In the genomic region with DNA sequence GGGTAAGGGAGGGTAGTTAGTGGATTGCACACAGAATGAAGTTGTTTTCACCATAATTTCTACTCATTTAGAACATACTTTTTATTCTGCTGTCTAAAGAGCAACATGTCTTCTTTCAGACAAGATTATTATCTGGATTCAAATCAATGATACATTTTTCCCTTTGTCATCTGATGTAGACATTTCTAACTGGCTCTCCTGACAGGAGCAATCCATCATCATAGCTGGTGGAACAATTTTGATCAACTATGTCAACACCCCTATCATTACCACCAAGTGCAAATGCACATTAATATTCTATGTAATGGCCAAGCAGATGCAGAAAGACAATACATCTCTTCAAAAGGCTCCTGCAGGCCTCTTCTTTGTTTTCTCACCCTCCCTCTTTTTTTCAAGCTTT, we compare ENCODE assay signal across 17 cellular contexts.
DNase-seq lines count a peak whose midpoint lies in the region; ATAC-seq and TF ChIP-seq lines count a peak whose summit lies in the region.
"Had no signal": no experiment of that assay in that cellular context is flagged by ENCODE, and none has a peak within 500 bp of the region (broad histone marks: within the 10 kb centered on the region; RNA-seq: fewer than 3 reads in every experiment).

No MANE protein-coding gene starts in this region.

- TF ChIP-seq CTCF in neural cell (IDR thresholded peaks at IDR 0.05; ENCODE audit: poor library complexity, severe bottlenecking): no peak
- no peak for TF ChIP-seq CTCF in Calu3 (IDR thresholded peaks at IDR 0.05; ENCODE audit: unreplicated experiment)
- TF ChIP-seq CTCF in mesothelial cell of epicardium (IDR thresholded peaks at IDR 0.05; ENCODE audit: unreplicated experiment): no peak

- CTCF ChIA-PET in Calu3 (lab: Charles Lee): no interaction called here

- no peak for TF ChIP-seq RAD21 in neural cell (conservative IDR thresholded peaks at IDR 0.05)

- no peaks in the 10 kb centered on the region for H3K27me3 Mint-ChIP-seq in Calu3 (ENCODE audit: unreplicated experiment)
- no peaks in the 10 kb centered on the region for H3K27me3 Mint-ChIP-seq in mesothelial cell of epicardium (ENCODE audit: low read depth)
- no peaks in the 10 kb centered on the region for H3K27me3 Mint-ChIP-seq in activated T-cell treated with anti-CD3 and anti-CD28 coated beads, Interleukin-2, amount 50 U/mL, for 72 hours (ENCODE audit: low read depth)
- H3K27me3 Mint-ChIP-seq: CD4-positive, alpha-beta T cell had no signal

- no peak for ATAC-seq in activated T-cell treated with anti-CD3 and anti-CD28 coated beads, Interleukin-2, amount 50 U/mL, for 72 hours (replicated peaks in 1 of 2)
- ATAC-seq: A549 had no signal

- BruUV-seq in Calu3 (replicated peaks; lab: Mats Ljungman, UMichigan): no TSS peak

- no peaks in the 10 kb centered on the region for H3K9me3 ChIP-seq in neural cell (ENCODE audit: low read length)
- H3K9me3 ChIP-seq in effector memory CD4-positive, alpha-beta T cell (ENCODE audit: control insufficient read depth, low read length): no peaks in the 10 kb centered on the region
- H3K9me3 ChIP-seq: A549 had no signal

- H3K79me2 ChIP-seq in neural cell (replicated peaks; ENCODE audit: insufficient read depth, low read length): no peaks in the 10 kb centered on the region

- H3K4me1 Mint-ChIP-seq in Calu3 (ENCODE audit: low read depth, unreplicated experiment): no peaks in the 10 kb centered on the region
- peaks cover 2% of the 10 kb centered on the region for H3K4me1 Mint-ChIP-seq in mesothelial cell of epicardium
- H3K4me1 Mint-ChIP-seq in activated T-cell treated with anti-CD3 and anti-CD28 coated beads, Interleukin-2, amount 50 U/mL, for 72 hours (ENCODE audit: low read depth): no peaks in the 10 kb centered on the region
- H3K4me1 Mint-ChIP-seq: H9 had no signal

- no peaks in the 10 kb centered on the region for H3K9me2 ChIP-seq in neural cell (ENCODE audit: insufficient read depth, low read length)

- H4K20me1 ChIP-seq in neural cell (ENCODE audit: insufficient read depth): no peaks in the 10 kb centered on the region

- H3K4me3 Mint-ChIP-seq in Calu3 (ENCODE audit: low read depth, unreplicated experiment) (no peak overlapping the region), mesothelial cell of epicardium (no peak overlapping the region)
- H3K4me3 Mint-ChIP-seq in activated T-cell treated with anti-CD3 and anti-CD28 coated beads, Interleukin-2, amount 50 U/mL, for 72 hours: no peak overlapping the region
- H3K4me3 Mint-ChIP-seq: CD4-positive, alpha-beta T cell; H9 had no signal

- no peaks in the 10 kb centered on the region for H3K27me3 ChIP-seq in neural cell (ENCODE audit: insufficient read depth, low read depth, low read length)
- no peaks in the 10 kb centered on the region for H3K27me3 ChIP-seq in effector memory CD4-positive, alpha-beta T cell (replicated peaks; ENCODE audit: control insufficient read depth, insufficient read depth, low read length, poor library complexity, severe bottlenecking)

- H3K9ac ChIP-seq in neural cell (ENCODE audit: low read length): no peak overlapping the region

- H3K36me3 ChIP-seq in neural cell (ENCODE audit: insufficient read depth, low read length): no peaks in the 10 kb centered on the region
- no peaks in the 10 kb centered on the region for H3K36me3 ChIP-seq in effector memory CD4-positive, alpha-beta T cell (ENCODE audit: control insufficient read depth, insufficient read depth, low read length)

- H3K9me3 Mint-ChIP-seq in Calu3 (ENCODE audit: low read depth, unreplicated experiment) (peaks cover 7% of the 10 kb centered on the region), mesothelial cell of epicardium (peaks cover 22% of the 10 kb centered on the region)
- H3K9me3 Mint-ChIP-seq in activated T-cell treated with anti-CD3 and anti-CD28 coated beads, Interleukin-2, amount 50 U/mL, for 72 hours: peaks cover 6 to 13% of the 10 kb centered on the region in 2 donors

- peak; percentile 99 for TF ChIP-seq EP300 in neural cell (conservative IDR thresholded peaks at IDR 0.05; ENCODE audit: poor library complexity, severe bottlenecking)

- H3K4me2 ChIP-seq in neural cell (ENCODE audit: low read length): no peak overlapping the region
- H3K4me2 ChIP-seq: A549 had no signal

- H3K36me3 Mint-ChIP-seq in Calu3 (ENCODE audit: insufficient read depth, unreplicated experiment): no peaks in the 10 kb centered on the region
- no peaks in the 10 kb centered on the region for H3K36me3 Mint-ChIP-seq in mesothelial cell of epicardium
- H3K36me3 Mint-ChIP-seq in activated T-cell treated with anti-CD3 and anti-CD28 coated beads, Interleukin-2, amount 50 U/mL, for 72 hours (ENCODE audit: insufficient read depth in 2 of 2): no peaks in the 10 kb centered on the region

- intact Hi-C loops in Calu3 (cut with micrococcal nuclease; ENCODE audit: unreplicated experiment): no loop called here

- H3K27ac Mint-ChIP-seq in Calu3 (ENCODE audit: unreplicated experiment) (no peak overlapping the region), mesothelial cell of epicardium (no peak overlapping the region)
- no peak overlapping the region for H3K27ac Mint-ChIP-seq in activated T-cell treated with anti-CD3 and anti-CD28 coated beads, Interleukin-2, amount 50 U/mL, for 72 hours
- H3K27ac Mint-ChIP-seq: CD4-positive, alpha-beta T cell; H9 had no signal

- DNase-seq in COR-L47 (lab: John Stamatoyannopoulos, UW): peak; percentile 35
- DNase-seq in globus pallidus (ENCODE audit: low spot score): peak; percentile 32
- DNase-seq in Calu3: no peak
- DNase-seq in mesothelial cell of epicardium (ENCODE audit: low spot score in 2 of 2, unreplicated experiment in 2 of 2): no peak
- DNase-seq in activated T-cell treated with anti-CD3 and anti-CD28 coated beads, Interleukin-2, amount 50 U/mL, for 72 hours: no peak
- no peak for DNase-seq in effector memory CD4-positive, alpha-beta T cell
- DNase-seq: AML-193; CD4-positive, alpha-beta T cell; DMS79 treated with DMSO at 0.1 percent for 48 hours; GF-D8; H9 had no signal

- H3K27ac ChIP-seq in angular gyrus (ENCODE audit: low read depth, low read length) (peak overlapping the region; percentile 55), neural cell (ENCODE audit: low read length) (peak overlapping the region; percentile 55)
- H3K27ac ChIP-seq in effector memory CD4-positive, alpha-beta T cell (ENCODE audit: insufficient read depth, low read length, poor library complexity, severe bottlenecking): no peak overlapping the region
- H3K27ac ChIP-seq: 22Rv1, A549, C4-2B, HL-60 had no signal

- H3F3A ChIP-seq in neural cell (ENCODE audit: insufficient read depth, low read length, poor library complexity, severe bottlenecking): peaks cover 4% of the 10 kb centered on the region

- no peaks in the 10 kb centered on the region for H3K4me1 ChIP-seq in effector memory CD4-positive, alpha-beta T cell (ENCODE audit: control insufficient read depth, insufficient read depth, low read length, poor library complexity, severe bottlenecking)
- H3K4me1 ChIP-seq: A549 had no signal

- H2AFZ ChIP-seq in neural cell (ENCODE audit: low read depth, low read length): no peak overlapping the region

- H3K4me3 ChIP-seq in neural cell (ENCODE audit: low read length): peak overlapping the region; percentile 6
- H3K4me3 ChIP-seq in effector memory CD4-positive, alpha-beta T cell (ENCODE audit: insufficient read depth, low read depth, low read length, poor library complexity, severe bottlenecking): no peak overlapping the region
- H3K4me3 ChIP-seq: A549 had no signal

TF ChIP-seq in neural cell, 6 proteins besides CTCF, POLR2A, EP300 and RAD21:
- TF ChIP-seq TAF1 (IDR thresholded peaks at IDR 0.05; ENCODE audit: low read depth) (no peak), SMC3 (conservative IDR thresholded peaks at IDR 0.05; ENCODE audit: poor library complexity) (no peak), EZH2 (IDR thresholded peaks at IDR 0.05; ENCODE audit: borderline replicate concordance, insufficient read depth, low read length, poor library complexity, severe bottlenecking) (no peak), POLR2AphosphoS5 (IDR thresholded peaks at IDR 0.05) (peak; percentile 87), MXI1 (conservative IDR thresholded peaks at IDR 0.05; ENCODE audit: poor library complexity, severe bottlenecking) (no peak)
- TF ChIP-seq, protein P1, sequence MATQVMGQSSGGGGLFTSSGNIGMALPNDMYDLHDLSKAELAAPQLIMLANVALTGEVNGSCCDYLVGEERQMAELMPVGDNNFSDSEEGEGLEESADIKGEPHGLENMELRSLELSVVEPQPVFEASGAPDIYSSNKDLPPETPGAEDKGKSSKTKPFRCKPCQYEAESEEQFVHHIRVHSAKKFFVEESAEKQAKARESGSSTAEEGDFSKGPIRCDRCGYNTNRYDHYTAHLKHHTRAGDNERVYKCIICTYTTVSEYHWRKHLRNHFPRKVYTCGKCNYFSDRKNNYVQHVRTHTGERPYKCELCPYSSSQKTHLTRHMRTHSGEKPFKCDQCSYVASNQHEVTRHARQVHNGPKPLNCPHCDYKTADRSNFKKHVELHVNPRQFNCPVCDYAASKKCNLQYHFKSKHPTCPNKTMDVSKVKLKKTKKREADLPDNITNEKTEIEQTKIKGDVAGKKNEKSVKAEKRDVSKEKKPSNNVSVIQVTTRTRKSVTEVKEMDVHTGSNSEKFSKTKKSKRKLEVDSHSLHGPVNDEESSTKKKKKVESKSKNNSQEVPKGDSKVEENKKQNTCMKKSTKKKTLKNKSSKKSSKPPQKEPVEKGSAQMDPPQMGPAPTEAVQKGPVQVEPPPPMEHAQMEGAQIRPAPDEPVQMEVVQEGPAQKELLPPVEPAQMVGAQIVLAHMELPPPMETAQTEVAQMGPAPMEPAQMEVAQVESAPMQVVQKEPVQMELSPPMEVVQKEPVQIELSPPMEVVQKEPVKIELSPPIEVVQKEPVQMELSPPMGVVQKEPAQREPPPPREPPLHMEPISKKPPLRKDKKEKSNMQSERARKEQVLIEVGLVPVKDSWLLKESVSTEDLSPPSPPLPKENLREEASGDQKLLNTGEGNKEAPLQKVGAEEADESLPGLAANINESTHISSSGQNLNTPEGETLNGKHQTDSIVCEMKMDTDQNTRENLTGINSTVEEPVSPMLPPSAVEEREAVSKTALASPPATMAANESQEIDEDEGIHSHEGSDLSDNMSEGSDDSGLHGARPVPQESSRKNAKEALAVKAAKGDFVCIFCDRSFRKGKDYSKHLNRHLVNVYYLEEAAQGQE (IDR thresholded peaks at IDR 0.05; ENCODE audit: borderline replicate concordance): peak; percentile 57

Comparison
In these comparisons a context has a peak if more than half of its experiments do, and no peak if none do; other contexts are left out.
1. DNase-seq: peak in COR-L47 (single experiment) and globus pallidus (single experiment); none in Calu3 (single experiment), mesothelial cell of epicardium (0 of 2), activated T-cell treated with anti-CD3 and anti-CD28 coated beads, Interleukin-2, amount 50 U/mL, for 72 hours (0 of 2) and effector memory CD4-positive, alpha-beta T cell (0 of 3).